In the genomic region with DNA sequence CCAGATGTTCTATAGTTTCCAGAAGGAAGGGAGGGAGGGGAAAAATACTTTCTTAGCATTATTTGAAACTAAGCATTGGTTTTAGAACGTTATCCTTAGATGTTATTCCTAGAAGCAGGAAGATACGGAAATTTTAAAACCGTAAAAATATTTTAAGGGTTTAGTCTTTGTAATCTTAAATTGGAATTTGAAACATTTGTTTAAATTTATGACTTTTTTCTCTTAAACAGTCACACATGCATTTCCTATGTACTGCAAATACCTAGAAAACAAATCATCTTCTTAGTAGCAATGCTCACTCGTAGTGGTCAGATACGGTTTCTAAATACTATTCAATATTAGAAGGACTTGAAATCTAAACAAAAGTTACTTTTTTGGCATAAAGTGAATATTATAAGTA, we compare ENCODE assay signal across 20 cellular contexts.
"Had no signal": no experiment of that assay in that cellular context is flagged by ENCODE, and none has a peak within 500 bp of the region (broad histone marks: within the 10 kb centered on the region; RNA-seq: fewer than 3 reads in every experiment).

No MANE protein-coding gene starts in this region.

- H3K27ac ChIP-seq: dorsolateral prefrontal cortex, hepatocyte, neural progenitor cell, ovary, right atrium auricular region, stomach, thoracic aorta, transverse colon had no signal

- H3K4me3 ChIP-seq: dorsolateral prefrontal cortex, hepatocyte, neural progenitor cell, ovary, right atrium auricular region, stomach, thoracic aorta, transverse colon had no signal

- H3K4me1 ChIP-seq: neural progenitor cell, right atrium auricular region, stomach, transverse colon had no signal

- H3K27me3 ChIP-seq: dorsolateral prefrontal cortex, hepatocyte, neural progenitor cell, ovary, right atrium auricular region, stomach, transverse colon had no signal

- DNase-seq: cortex of kidney; dorsolateral prefrontal cortex; effector CD8-positive, alpha-beta T cell; foreskin melanocyte; head of caudate nucleus; kidney glomerular epithelial cell; mesendoderm; naive thymus-derived CD8-positive, alpha-beta T cell; nucleus accumbens; ovary; small intestine; stimulated activated CD4-positive, alpha-beta T cell treated with anti-CD3 and anti-CD28 coated beads, Interleukin-12 subunit alpha, Interleukin-12 subunit beta, amount 100 ng/mL, for 4 hours; stimulated activated naive CD4-positive, alpha-beta T cell; stomach; substantia nigra; transverse colon had no signal

- H3K9me3 ChIP-seq: ovary, right atrium auricular region, stomach, thoracic aorta, transverse colon had no signal

- ATAC-seq: naive thymus-derived CD8-positive, alpha-beta T cell had no signal

- H3K36me3 ChIP-seq: neural progenitor cell, ovary, right atrium auricular region, thoracic aorta, transverse colon had no signal
